Comparison of ENCODE assay signal across 23 cellular contexts in genomic region chr1:90502194-90502593, GRCh38.
"Had no signal": no experiment of that assay in that cellular context is flagged by ENCODE, and none has a peak within 500 bp of the region (broad histone marks: within the 10 kb centered on the region; RNA-seq: fewer than 3 reads in every experiment).

No MANE protein-coding gene starts in this region.

- H3K4me3 ChIP-seq: esophagus muscularis mucosa, gastrocnemius medialis, heart right ventricle, left ventricle myocardium inferior, lower lobe of right lung, psoas muscle, right lobe of liver, spleen, tibial artery, upper lobe of left lung, vagina had no signal

- H3K4me1 ChIP-seq: esophagus muscularis mucosa, gastrocnemius medialis, heart right ventricle, left ventricle myocardium inferior, lower lobe of right lung, parathyroid adenoma, psoas muscle, right lobe of liver, spleen, tibial artery, upper lobe of left lung, vagina had no signal

- H3K36me3 ChIP-seq: esophagus muscularis mucosa, gastrocnemius medialis, heart right ventricle, left ventricle myocardium inferior, lower lobe of right lung, right lobe of liver, spleen, tibial artery, upper lobe of left lung, vagina had no signal

- H3K9ac ChIP-seq: parathyroid adenoma had no signal

- H3K79me2 ChIP-seq: parathyroid adenoma had no signal

- H3K27me3 ChIP-seq: esophagus muscularis mucosa, gastrocnemius medialis, right lobe of liver, spleen, tibial artery, upper lobe of left lung, vagina had no signal

- DNase-seq: effector memory CD4-positive, alpha-beta T cell; gastrocnemius medialis; heart right ventricle; hypothalamus; left ventricle myocardium inferior; lower lobe of right lung; midbrain; psoas muscle; retina; right lobe of liver; spleen; stimulated activated CD4-positive, alpha-beta T cell treated with anti-CD3 and anti-CD28 coated beads, Interleukin-15, amount 100 ng/mL, for 24 hours; stimulated activated CD4-positive, alpha-beta T cell treated with anti-CD3 and anti-CD28 coated beads, Interleukin-1b, Interleukin-23, amount 100 ng/mL, for 48 hours; stimulated activated CD4-positive, alpha-beta T cell treated with anti-CD3 and anti-CD28 coated beads, Interleukin-4, amount 100 ng/mL, for 24 hours; tibial artery; upper lobe of left lung had no signal

- H3K27ac ChIP-seq: epithelial cell of prostate, esophagus muscularis mucosa, gastrocnemius medialis, heart right ventricle, left ventricle myocardium inferior, lower lobe of right lung, parathyroid adenoma, psoas muscle, right lobe of liver, spleen, tibial artery, upper lobe of left lung, vagina had no signal

- H2AFZ ChIP-seq: parathyroid adenoma had no signal

- ATAC-seq: gastrocnemius medialis; heart right ventricle; lower lobe of right lung; natural killer cell treated with Interleukin-12 subunit alpha and Interleukin-12 subunit beta and Interleukin-15 and Interleukin-18, amount 100 ng/mL, for 72 hours; psoas muscle; right lobe of liver; stimulated activated memory B cell treated with anti-CD40 and anti-IgM and Interleukin-4, amounts not matched to agents 10 μg/mL and 1 μg/mL and 100 μg/mL, for 72 hours had no signal

- H3K9me3 ChIP-seq: esophagus muscularis mucosa, gastrocnemius medialis, left ventricle myocardium inferior, lower lobe of right lung, psoas muscle, right lobe of liver, spleen, tibial artery, upper lobe of left lung, vagina had no signal

- FAIRE-seq: keratinocyte had no signal
